In genomic region chr3:4060064-4060463, GRCh38 we compare ENCODE assay signal across 17 cellular contexts.
DNase-seq lines count a peak whose midpoint lies in the region; ATAC-seq, FAIRE-seq and TF ChIP-seq lines count a peak whose summit lies in the region.
"Had no signal": no experiment of that assay in that cellular context is flagged by ENCODE, and none has a peak within 500 bp of the region (broad histone marks: within the 10 kb centered on the region; RNA-seq: fewer than 3 reads in every experiment).

No MANE protein-coding gene starts in this region.

- peak; percentile 66 for ATAC-seq in left ventricle myocardium superior
- ATAC-seq: activated CD8-positive, alpha-beta memory T cell treated with anti-CD3 and anti-CD28 coated beads, Interleukin-2, amount 10 ng/mL, durations not matched to agents 7 days and 5 days; natural killer cell had no signal

- H3K79me2 ChIP-seq in smooth muscle cell (ENCODE audit: low read depth), result no peaks in the 10 kb centered on the region

- H3K9me3 ChIP-seq in smooth muscle cell (replicated peaks; ENCODE audit: low read depth) (no peaks in the 10 kb centered on the region), WERI-Rb-1 (ENCODE audit: severe bottlenecking) (no peaks in the 10 kb centered on the region)
- H3K9me3 ChIP-seq: suprapubic skin had no signal

- no peak overlapping the region for H3K9ac ChIP-seq in smooth muscle cell (ENCODE audit: low read depth)

- WGBS in smooth muscle cell (ENCODE audit: low lambda C conversion rate), result 20% methylated on average over 5 of the region's 5 CpGs

- H2AFZ ChIP-seq in smooth muscle cell (ENCODE audit: low read depth), result no peak overlapping the region

- no peak for FAIRE-seq in HTR-8/SVneo (lab: Jason Lieb, UNC)

- no peak for TF ChIP-seq CTCF in smooth muscle cell (IDR thresholded peaks at IDR 0.05; ENCODE audit: borderline replicate concordance, insufficient read depth, poor library complexity, severe bottlenecking)
- no peak for TF ChIP-seq CTCF in WERI-Rb-1 (IDR thresholded peaks at IDR 0.05; ENCODE audit: low read depth, low read length)

- H3F3A ChIP-seq in smooth muscle cell (ENCODE audit: low read depth), result no peaks in the 10 kb centered on the region

- no peaks in the 10 kb centered on the region for H4K20me1 ChIP-seq in smooth muscle cell (ENCODE audit: low read depth)

- H3K4me3 ChIP-seq in smooth muscle cell (no peak overlapping the region), WERI-Rb-1 (ENCODE audit: low read depth, low read length) (no peak overlapping the region)
- H3K4me3 ChIP-seq: suprapubic skin had no signal

- H3K36me3 ChIP-seq in smooth muscle cell (ENCODE audit: low read depth), result no peaks in the 10 kb centered on the region
- no peaks in the 10 kb centered on the region for H3K36me3 ChIP-seq in WERI-Rb-1
- H3K36me3 ChIP-seq: suprapubic skin had no signal

- intact Hi-C loops in left ventricle myocardium superior (cut with micrococcal nuclease), result no loop called here

- H3K27ac ChIP-seq in smooth muscle cell (ENCODE audit: low read depth), result peak overlapping the region; percentile 66
- no peak overlapping the region for H3K27ac ChIP-seq in WERI-Rb-1
- H3K27ac ChIP-seq: suprapubic skin had no signal

- H3K27me3 ChIP-seq in smooth muscle cell (ENCODE audit: low read depth) (no peaks in the 10 kb centered on the region), WERI-Rb-1 (ENCODE audit: insufficient read depth, low read depth, severe bottlenecking) (no peaks in the 10 kb centered on the region)
- H3K27me3 ChIP-seq: suprapubic skin had no signal

- no peaks in the 10 kb centered on the region for H3K4me1 ChIP-seq in smooth muscle cell (ENCODE audit: low read depth)
- H3K4me1 ChIP-seq: suprapubic skin had no signal

- peak; percentile 26 for DNase-seq in HTR-8/SVneo (ENCODE audit: insufficient read length, low spot score)
- DNase-seq in T1000 (lab: John Stamatoyannopoulos, UW), result peak; percentile 33
- DNase-seq in left ventricle myocardium superior, result no peak
- no peak for DNase-seq in smooth muscle cell (lab: John Stamatoyannopoulos, UW; ENCODE audit: unreplicated experiment)
- no peak for DNase-seq in WERI-Rb-1
- DNase-seq in activated CD4-positive, alpha-beta T cell treated with anti-CD3 and anti-CD28 coated beads, Interleukin-2, amount 50 U/mL, for 1 hour, result no peak
- DNase-seq in GM03348 (ENCODE audit: low spot score), result no peak
- DNase-seq: activated B cell treated with CpG ODN at 0.5 μM for 24 hours; activated CD8-positive, alpha-beta memory T cell treated with anti-CD3 and anti-CD28 coated beads, Interleukin-2, amount 10 ng/mL, durations not matched to agents 7 days and 5 days; activated gamma-delta T cell treated with Interleukin-2 at 50 U/mL for 16 hours; DND-41; hypothalamus; natural killer cell; NCI-H1930; NCI-H69; stimulated activated CD4-positive, alpha-beta T cell treated with anti-CD3 and anti-CD28 coated beads, Interleukin-1b, Interleukin-23, amount 100 ng/mL, for 48 hours had no signal

- H3K4me2 ChIP-seq in smooth muscle cell, result peak overlapping the region; percentile 22

Comparison
In these comparisons a context has a peak if more than half of its experiments do, and no peak if none do; other contexts are left out.
1. DNase-seq: peak in HTR-8/SVneo (single experiment) and T1000 (single experiment); none in left ventricle myocardium superior (single experiment), smooth muscle cell (single experiment), WERI-Rb-1 (single experiment), activated CD4-positive, alpha-beta T cell treated with anti-CD3 and anti-CD28 coated beads, Interleukin-2, amount 50 U/mL, for 1 hour (single experiment) and GM03348 (single experiment).